ENCODE assay signal across 9 cellular contexts in genomic region chr1:119327436-119328155, GRCh38. TPM values are rescaled to one million over a fixed set of nuclear protein-coding genes. Genes with fewer than 3 reads are reported as not detected.
DNase-seq lines count a peak whose midpoint lies in the region; ATAC-seq, FAIRE-seq and TF ChIP-seq lines count a peak whose summit lies in the region.
"Had no signal": no experiment of that assay in that cellular context is flagged by ENCODE, and none has a peak within 500 bp of the region (broad histone marks: within the 10 kb centered on the region; RNA-seq: fewer than 3 reads in every experiment).

No MANE protein-coding gene starts in this region.

- TF ChIP-seq CTCF in GM10248 (IDR thresholded peaks at IDR 0.05; ENCODE audit: control extremely low read depth, extremely low read depth, low read depth, missing control alignments) = peak; percentile 43
- TF ChIP-seq CTCF in upper lobe of right lung (IDR thresholded peaks at IDR 0.05) = peak; percentile 23

- no peaks in the 10 kb centered on the region for H3K9me3 ChIP-seq in upper lobe of right lung
- H3K9me3 ChIP-seq: SJSA1 had no signal

- H3K9me3 Mint-ChIP-seq in natural killer cell treated with Interleukin-12 subunit alpha and Interleukin-12 subunit beta and Interleukin-15 and Interleukin-18, amount 100 ng/mL, for 72 hours = no peaks in the 10 kb centered on the region

- H3K27ac Mint-ChIP-seq in natural killer cell treated with Interleukin-12 subunit alpha and Interleukin-12 subunit beta and Interleukin-15 and Interleukin-18, amount 100 ng/mL, for 72 hours = peak overlapping the region in 1 of 2 donors; percentile 27

- peaks cover 10% of the 10 kb centered on the region for H3K27me3 ChIP-seq in upper lobe of right lung
- H3K27me3 ChIP-seq: SJSA1 had no signal

- H3K4me1 ChIP-seq in upper lobe of right lung = no peaks in the 10 kb centered on the region
- H3K4me1 ChIP-seq: SJSA1 had no signal

- peak overlapping the region; percentile 41 for H3K4me3 ChIP-seq in upper lobe of right lung
- H3K4me3 ChIP-seq: SJSA1 had no signal

- POLR2A ChIA-PET in GM10248 (lab: Yijun Ruan, JAX) = interaction anchor here (0.5 kb wide), 1 partner anchor 8 kb away, joined by 3 read pairs; no protein-coding TSS in a partner anchor

- intact Hi-C loops in upper lobe of right lung (cut with DNase I) = no loop called here

- no peaks in the 10 kb centered on the region for H3K36me3 Mint-ChIP-seq in natural killer cell treated with Interleukin-12 subunit alpha and Interleukin-12 subunit beta and Interleukin-15 and Interleukin-18, amount 100 ng/mL, for 72 hours

- DNase-seq in GM10248 (ENCODE audit: extremely low spot score) = no peak
- DNase-seq in NCI-H1105 treated with DMSO at 0.1 percent for 48 hours (lab: John Stamatoyannopoulos, UW) = peak; percentile 75
- DNase-seq in activated CD8-positive, alpha-beta memory T cell treated with anti-CD3 and anti-CD28 coated beads, Interleukin-2, amount 50 U/mL, for 4 hours = peak; percentile 24
- peak; percentile 3 for DNase-seq in fibroblast of peridontal ligament (ENCODE audit: extremely low read depth)
- DNase-seq in natural killer cell treated with Interleukin-12 subunit alpha and Interleukin-12 subunit beta and Interleukin-15 and Interleukin-18, amount 100 ng/mL, for 72 hours (ENCODE audit: low spot score) = no peak
- DNase-seq in upper lobe of right lung = peak; percentile 62
- no peak for DNase-seq in RCC 7860 (ENCODE audit: low spot score)

- H3K27ac ChIP-seq in upper lobe of right lung = no peak overlapping the region
- H3K27ac ChIP-seq: SJSA1 had no signal

- ATAC-seq in natural killer cell treated with Interleukin-12 subunit alpha and Interleukin-12 subunit beta and Interleukin-15 and Interleukin-18, amount 100 ng/mL, for 72 hours = peak in 1 of 2 donors; percentile 65
- peak; percentile 43 for ATAC-seq in upper lobe of right lung
- no peak for ATAC-seq in HG03196 (IDR thresholded peaks at IDR 0.05; ENCODE audit: unreplicated experiment)

- no peak for FAIRE-seq in RCC 7860 (lab: Jason Lieb, UNC)

- CTCF ChIA-PET in GM10248 (lab: Yijun Ruan, JAX) = interaction anchor here (0.8 to 4.9 kb wide), 11 partner anchors 10 to 339 kb away, joined by 3 to 18 read pairs (median 4); partner anchors contain the start of gene ZNF697

- peak overlapping the region; percentile 66 for H3K4me3 Mint-ChIP-seq in natural killer cell treated with Interleukin-12 subunit alpha and Interleukin-12 subunit beta and Interleukin-15 and Interleukin-18, amount 100 ng/mL, for 72 hours

- H3K4me1 Mint-ChIP-seq in natural killer cell treated with Interleukin-12 subunit alpha and Interleukin-12 subunit beta and Interleukin-15 and Interleukin-18, amount 100 ng/mL, for 72 hours (ENCODE audit: low read depth in 2 of 2) = peaks cover 9 to 24% of the 10 kb centered on the region in 2 donors

- H3K27me3 Mint-ChIP-seq in natural killer cell treated with Interleukin-12 subunit alpha and Interleukin-12 subunit beta and Interleukin-15 and Interleukin-18, amount 100 ng/mL, for 72 hours = no peaks in the 10 kb centered on the region

- H3K36me3 ChIP-seq in upper lobe of right lung = no peaks in the 10 kb centered on the region
- H3K36me3 ChIP-seq: SJSA1 had no signal

RNA-seq across cellular contexts. Expression of gene HAO2, which starts 41.0 kb away (rescaled TPM):
- total RNA-seq in natural killer cell treated with Interleukin-12 subunit alpha and Interleukin-12 subunit beta and Interleukin-15 and Interleukin-18, amount 100 ng/mL, for 72 hours = not detected
- total RNA-seq in upper lobe of right lung = not detected
- total RNA-seq: SJSA1 had no signal

Comparison
In these comparisons a context has a peak if more than half of its experiments do, and no peak if none do; other contexts are left out.
1. DNase-seq: peak in NCI-H1105 treated with DMSO at 0.1 percent for 48 hours (single experiment), activated CD8-positive, alpha-beta memory T cell treated with anti-CD3 and anti-CD28 coated beads, Interleukin-2, amount 50 U/mL, for 4 hours (single experiment), fibroblast of peridontal ligament (single experiment) and upper lobe of right lung (single experiment); none in GM10248 (single experiment), natural killer cell treated with Interleukin-12 subunit alpha and Interleukin-12 subunit beta and Interleukin-15 and Interleukin-18, amount 100 ng/mL, for 72 hours (single experiment) and RCC 7860 (single experiment).